Comparison of ENCODE assay signal across 8 cellular contexts in genomic region chr12:27523305-27523641, GRCh38. TPM values are rescaled to one million over a fixed set of nuclear protein-coding genes. Genes with fewer than 3 reads are reported as not detected.
DNase-seq lines count a peak whose midpoint lies in the region; ATAC-seq and TF ChIP-seq lines count a peak whose summit lies in the region.

No MANE protein-coding gene starts in this region.

- H3K9me2 ChIP-seq in hepatocyte (replicated peaks; ENCODE audit: insufficient read depth), result no peaks in the 10 kb centered on the region

- no peak for TF ChIP-seq CTCF in hepatocyte (IDR thresholded peaks at IDR 0.05; ENCODE audit: poor library complexity)

- H4K20me1 ChIP-seq in hepatocyte (ENCODE audit: insufficient read depth, poor library complexity, severe bottlenecking), result no peaks in the 10 kb centered on the region

- peaks cover 6% of the 10 kb centered on the region for H3K36me3 Mint-ChIP-seq in T-helper 1 cell treated with Interleukin-12 subunit alpha and Interleukin-12 subunit beta and Interleukin-4 antibody, amounts not matched to agents 30 μg/mL and 1 μg/mL, for 36 hours (ENCODE audit: low read depth)
- H3K36me3 Mint-ChIP-seq in T-helper 2 cell treated with Interferon-gamma antibody and Interleukin-4, amounts not matched to agents 5 μg/mL and 100 μg/mL, for 36 hours (ENCODE audit: low read depth), result no peaks in the 10 kb centered on the region

- H2AFZ ChIP-seq in hepatocyte, result peak overlapping the region; percentile 42

- 2% methylated on average over 6 of the region's 6 CpGs for WGBS in hepatocyte (ENCODE audit: low lambda C conversion rate, missing lambda C conversion rate)

- H3K4me1 Mint-ChIP-seq in T-helper 1 cell treated with Interleukin-12 subunit alpha and Interleukin-12 subunit beta and Interleukin-4 antibody, amounts not matched to agents 30 μg/mL and 1 μg/mL, for 36 hours (ENCODE audit: low read depth), result peaks cover 28% of the 10 kb centered on the region
- peaks cover 17% of the 10 kb centered on the region for H3K4me1 Mint-ChIP-seq in T-helper 2 cell treated with Interferon-gamma antibody and Interleukin-4, amounts not matched to agents 5 μg/mL and 100 μg/mL, for 36 hours (ENCODE audit: low read depth)
- H3K4me1 Mint-ChIP-seq in stimulated activated naive CD8-positive, alpha-beta T cell treated with anti-CD3 and anti-CD28 coated beads, Interleukin-15, amount 100 ng/mL, for 72 hours, result peaks cover 14% of the 10 kb centered on the region

- peak overlapping the region; percentile 86 for H3K27ac Mint-ChIP-seq in T-helper 1 cell treated with Interleukin-12 subunit alpha and Interleukin-12 subunit beta and Interleukin-4 antibody, amounts not matched to agents 30 μg/mL and 1 μg/mL, for 36 hours
- H3K27ac Mint-ChIP-seq in T-helper 2 cell treated with Interferon-gamma antibody and Interleukin-4, amounts not matched to agents 5 μg/mL and 100 μg/mL, for 36 hours, result peak overlapping the region; percentile 81
- peak overlapping the region; percentile 91 to 93 for H3K27ac Mint-ChIP-seq in stimulated activated naive CD8-positive, alpha-beta T cell treated with anti-CD3 and anti-CD28 coated beads, Interleukin-15, amount 100 ng/mL, for 72 hours

- no peaks in the 10 kb centered on the region for H3K9me3 Mint-ChIP-seq in T-helper 1 cell treated with Interleukin-12 subunit alpha and Interleukin-12 subunit beta and Interleukin-4 antibody, amounts not matched to agents 30 μg/mL and 1 μg/mL, for 36 hours
- no peaks in the 10 kb centered on the region for H3K9me3 Mint-ChIP-seq in T-helper 2 cell treated with Interferon-gamma antibody and Interleukin-4, amounts not matched to agents 5 μg/mL and 100 μg/mL, for 36 hours
- no peaks in the 10 kb centered on the region for H3K9me3 Mint-ChIP-seq in stimulated activated naive CD8-positive, alpha-beta T cell treated with anti-CD3 and anti-CD28 coated beads, Interleukin-15, amount 100 ng/mL, for 72 hours

- H3K27me3 ChIP-seq in hepatocyte, result no peaks in the 10 kb centered on the region

- H3K27ac ChIP-seq in hepatocyte, result peak overlapping the region; percentile 91

- H3K4me1 ChIP-seq in hepatocyte (ENCODE audit: insufficient read depth), result peaks cover 16% of the 10 kb centered on the region

- peak overlapping the region; percentile 93 for H3K4me3 Mint-ChIP-seq in T-helper 1 cell treated with Interleukin-12 subunit alpha and Interleukin-12 subunit beta and Interleukin-4 antibody, amounts not matched to agents 30 μg/mL and 1 μg/mL, for 36 hours
- H3K4me3 Mint-ChIP-seq in T-helper 2 cell treated with Interferon-gamma antibody and Interleukin-4, amounts not matched to agents 5 μg/mL and 100 μg/mL, for 36 hours, result peak overlapping the region; percentile 95
- H3K4me3 Mint-ChIP-seq in stimulated activated naive CD8-positive, alpha-beta T cell treated with anti-CD3 and anti-CD28 coated beads, Interleukin-15, amount 100 ng/mL, for 72 hours, result peak overlapping the region; percentile 88 to 94

- H3K27me3 Mint-ChIP-seq in T-helper 1 cell treated with Interleukin-12 subunit alpha and Interleukin-12 subunit beta and Interleukin-4 antibody, amounts not matched to agents 30 μg/mL and 1 μg/mL, for 36 hours (ENCODE audit: low read depth), result peaks cover 25% of the 10 kb centered on the region
- peaks cover 59% of the 10 kb centered on the region for H3K27me3 Mint-ChIP-seq in T-helper 2 cell treated with Interferon-gamma antibody and Interleukin-4, amounts not matched to agents 5 μg/mL and 100 μg/mL, for 36 hours (ENCODE audit: low read depth)
- H3K27me3 Mint-ChIP-seq in stimulated activated naive CD8-positive, alpha-beta T cell treated with anti-CD3 and anti-CD28 coated beads, Interleukin-15, amount 100 ng/mL, for 72 hours, result peaks cover 17% of the 10 kb centered on the region

- DNase-seq in T-helper 1 cell (no peak), hepatocyte (ENCODE audit: low spot score) (no peak), UCSD-AML1 (lab: John Stamatoyannopoulos, UW; ENCODE audit: unreplicated experiment) (no peak), hepatic stellate cell (ENCODE audit: low spot score) (no peak)
- no peak for DNase-seq in T-helper 2 cell treated with Interferon-gamma antibody and Interleukin-4, amounts not matched to agents 5 μg/mL and 100 μg/mL, for 36 hours (ENCODE audit: low spot score)
- DNase-seq in stimulated activated naive CD8-positive, alpha-beta T cell treated with anti-CD3 and anti-CD28 coated beads, Interleukin-15, amount 100 ng/mL, for 72 hours, result peak in 1 of 2 donors; percentile 18

- H3K9me3 ChIP-seq in hepatocyte (ENCODE audit: low read depth), result no peaks in the 10 kb centered on the region

- H3K4me2 ChIP-seq in hepatocyte, result peak overlapping the region; percentile 75

- ATAC-seq in HG02852 (IDR thresholded peaks at IDR 0.05; ENCODE audit: unreplicated experiment), result peak; percentile 10
- ATAC-seq in stimulated activated naive CD8-positive, alpha-beta T cell treated with anti-CD3 and anti-CD28 coated beads, Interleukin-15, amount 100 ng/mL, for 72 hours, result peak; percentile 43

- peak overlapping the region; percentile 26 for H3K4me3 ChIP-seq in hepatocyte

- peaks cover 36% of the 10 kb centered on the region for H3K79me2 ChIP-seq in hepatocyte

- no peaks in the 10 kb centered on the region for H3K36me3 ChIP-seq in hepatocyte (replicated peaks; ENCODE audit: insufficient read depth, low read depth)

RNA-seq across cellular contexts. Expression of gene PPFIBP1, which starts 0.7 kb away (rescaled TPM):
- 38.6 and 42.4 TPM in 2 replicates for total RNA-seq in hepatocyte
- 23.9 and 26.1 TPM in 2 replicates for polyA plus RNA-seq in hepatocyte
